In the genomic region with DNA sequence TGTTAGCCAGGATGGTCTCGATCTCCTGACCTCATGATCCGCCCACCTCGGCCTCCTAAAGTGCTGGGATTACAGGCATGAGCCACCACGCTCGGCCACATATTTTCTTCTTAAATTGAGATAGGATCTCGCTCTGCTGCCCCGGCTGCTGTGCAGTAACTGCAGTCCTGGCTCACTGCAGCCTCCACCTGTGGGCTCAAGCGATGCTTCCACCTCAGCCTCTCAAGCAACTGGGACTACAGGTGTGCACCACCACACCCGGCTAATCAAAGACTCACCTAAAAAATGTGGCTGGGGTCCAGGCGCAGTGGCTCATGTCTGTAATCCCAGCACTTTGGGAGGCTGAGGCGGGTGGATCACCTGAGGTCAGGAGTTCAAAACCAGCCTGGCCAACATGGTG, we compare ENCODE assay signal across 7 cellular contexts.
A peak's percentile ranks its signal among the peaks of the same experiment; 100 is the strongest.
DNase-seq lines count a peak whose midpoint lies in the region; ATAC-seq, FAIRE-seq and TF ChIP-seq lines count a peak whose summit lies in the region.
"Not testable (repeated sequence)": the region's sequence is repeated elsewhere in the genome, so short reads cannot be mapped to it uniquely, and the experiment has no call there.

No MANE protein-coding gene starts in this region.

- not testable (repeated sequence) for H3K27ac ChIP-seq in HEK293 (ENCODE audit: extremely low read depth, low read depth, low read length); K562 (ENCODE audit: extremely low read depth, low read depth, low read length); endodermal cell (ENCODE audit: low read depth, low read length); kidney (ENCODE audit: low read depth in 2 of 2, low read length in 2 of 2); spleen; upper lobe of right lung; aorta (ENCODE audit: low read depth in 1 of 2, low read length in 2 of 2)

- not testable (repeated sequence) for H3K36me3 Mint-ChIP-seq in endodermal cell (ENCODE audit: low read depth)

- H3K27me3 Mint-ChIP-seq in endodermal cell (ENCODE audit: insufficient read depth) = not testable (repeated sequence)

- TF ChIP-seq RAD21 in K562 (CRISPR knock-in tag; conservative IDR thresholded peaks at IDR 0.05 in 1 of 2, IDR thresholded peaks at IDR 0.05 in 1 of 2) = not testable (repeated sequence)

- 3% methylated on average over 9 of the region's 11 CpGs for WGBS in K562 (ENCODE audit: insufficient coverage, low coverage, missing lambda C conversion rate)
- 85 to 92% methylated on average over 10 to 11 of the region's 11 CpGs for WGBS in endodermal cell (ENCODE audit: insufficient coverage in 1 of 2, insufficient read length in 1 of 2), 2 experiments
- 90 to 95% (median 94%) methylated on average over 11 of the region's 11 CpGs for WGBS in spleen, 5 donors
- WGBS in aorta, 2 donors = 97% methylated on average over 11 of the region's 11 CpGs

- H3K9me1 ChIP-seq in K562 (ENCODE audit: control insufficient read depth, insufficient read depth, low read length) = not testable (repeated sequence)

- BruUV-seq in K562 (replicated peaks; lab: Mats Ljungman, UMichigan) = not testable (repeated sequence)

- TF ChIP-seq EP300 in K562 (IDR thresholded peaks at IDR 0.05; ENCODE audit: low read length) = not testable (repeated sequence)

- not testable (repeated sequence) for H3K9me3 ChIP-seq in HEK293 (ENCODE audit: control insufficient read depth, insufficient read depth, low read depth, low read length); K562 (replicated peaks; ENCODE audit: control insufficient read depth, insufficient read depth, low read depth, low read length); endodermal cell (ENCODE audit: control insufficient read depth, low read length); kidney (ENCODE audit: control insufficient read depth in 1 of 2, low read length in 2 of 2); spleen; upper lobe of right lung; aorta (ENCODE audit: control insufficient read depth, low read length)

- POLR2A ChIA-PET in HEK293 (lab: Yijun Ruan, JAX) = not testable (repeated sequence)
- POLR2A ChIA-PET in K562 (lab: Yijun Ruan, JAX) = interaction anchor here (0.8 kb wide), 1 partner anchor 12 kb away, joined by 3 read pairs; no protein-coding TSS in a partner anchor

- not testable (repeated sequence) for H3K4me1 ChIP-seq in HEK293 (ENCODE audit: control insufficient read depth, insufficient read depth, low read length); K562 (replicated peaks in 1 of 2; ENCODE audit: control insufficient read depth in 2 of 2, insufficient read depth in 2 of 2, low read length in 2 of 2); endodermal cell (ENCODE audit: control insufficient read depth, insufficient read depth, low read length); kidney (ENCODE audit: control insufficient read depth in 1 of 2, insufficient read depth in 1 of 2, low read depth in 1 of 2, low read length in 2 of 2); spleen; upper lobe of right lung; aorta (ENCODE audit: control insufficient read depth in 1 of 2, insufficient read depth in 2 of 2, low read length in 2 of 2)

- not testable (repeated sequence) for H3K4me3 Mint-ChIP-seq in endodermal cell

- not testable (repeated sequence) for TF ChIP-seq CTCF in HEK293 (tag by site-specific recombination; IDR thresholded peaks at IDR 0.05); K562 (IDR thresholded peaks at IDR 0.05 in 2 of 3, conservative IDR thresholded peaks at IDR 0.05 in 1 of 3; ENCODE audit: insufficient read depth in 2 of 3, low read depth in 1 of 3, low read length in 3 of 3); endodermal cell (conservative IDR thresholded peaks at IDR 0.05); kidney (IDR thresholded peaks at IDR 0.05; ENCODE audit: borderline replicate concordance, extremely low read depth, insufficient read depth); spleen (IDR thresholded peaks at IDR 0.05 in 8 of 11, conservative IDR thresholded peaks at IDR 0.05 in 3 of 11); upper lobe of right lung (IDR thresholded peaks at IDR 0.05)

- H3K4me1 Mint-ChIP-seq in endodermal cell = not testable (repeated sequence)

- FAIRE-seq in K562 (lab: Jason Lieb, UNC); kidney (lab: Jason Lieb, UNC): not testable (repeated sequence)

- not testable (repeated sequence) for H3K27ac Mint-ChIP-seq in endodermal cell

- not testable (repeated sequence) for H3K4me2 ChIP-seq in K562 (ENCODE audit: insufficient read depth, low read length)

- peaks cover 63 to 86% of the 10 kb centered on the region in 2 experiments; a peak in 4 of 5 replicates for H3K27me3 ChIP-seq in K562 (ENCODE audit: control insufficient read depth in 2 of 2, insufficient read depth in 2 of 2, low read length in 2 of 2)
- H3K27me3 ChIP-seq in endodermal cell (ENCODE audit: control insufficient read depth, insufficient read depth, low read length, poor library complexity, severe bottlenecking); upper lobe of right lung; aorta (ENCODE audit: control insufficient read depth in 1 of 2, insufficient read depth in 2 of 2, low read length in 1 of 2): not testable (repeated sequence)
- peaks cover 0 to 23% (median 0%) of the 10 kb centered on the region in 7 donors for H3K27me3 ChIP-seq in spleen (replicated peaks in 1 of 7)

- H3K36me3 ChIP-seq in HEK293 (ENCODE audit: control insufficient read depth in 2 of 2, insufficient read depth in 1 of 2, low read length in 2 of 2); K562 (ENCODE audit: control insufficient read depth, insufficient read depth, low read length); endodermal cell (ENCODE audit: control insufficient read depth, insufficient read depth, low read length); kidney (ENCODE audit: control insufficient read depth in 1 of 2, insufficient read depth in 2 of 2, low read length in 2 of 2); spleen; upper lobe of right lung; aorta (ENCODE audit: control insufficient read depth in 1 of 2, insufficient read depth in 2 of 2, low read length in 1 of 2): not testable (repeated sequence)

- TF ChIP-seq POLR2A in K562 (conservative IDR thresholded peaks at IDR 0.05); spleen (IDR thresholded peaks at IDR 0.05): not testable (repeated sequence)

- not testable (repeated sequence) for H3K9me3 Mint-ChIP-seq in endodermal cell

- not testable (repeated sequence) for ATAC-seq in K562; upper lobe of right lung; aorta (ENCODE audit: low FRiP score)

- not testable (repeated sequence) for H3K4me3 ChIP-seq in HEK293 (ENCODE audit: low read depth, low read length); K562; endodermal cell (ENCODE audit: low read length); kidney (ENCODE audit: low read length in 2 of 2); spleen; upper lobe of right lung; aorta (ENCODE audit: low read length in 2 of 2)

- not testable (repeated sequence) for H3K79me2 ChIP-seq in K562 (ENCODE audit: control insufficient read depth, insufficient read depth, low read length)

- in situ Hi-C loops in K562 (cut with MboI) = not testable (repeated sequence)

- H3K9ac ChIP-seq in K562 (ENCODE audit: insufficient read depth in 1 of 2, low read depth in 2 of 2, low read length in 2 of 2); endodermal cell (ENCODE audit: extremely low read depth, low read length, poor library complexity, severe bottlenecking); kidney (ENCODE audit: low read length in 2 of 2): not testable (repeated sequence)

- not testable (repeated sequence) for H4K20me1 ChIP-seq in K562 (replicated peaks; ENCODE audit: control insufficient read depth, insufficient read depth, low read length)

- DNase-seq in K562 (ENCODE audit: extremely low read depth in 1 of 4, low spot score in 3 of 4) = not testable (repeated sequence)
- peak; percentile 27 for DNase-seq in endodermal cell
- peak; percentile 54 for DNase-seq in kidney
- DNase-seq in spleen = peak; percentile 25
- peak; percentile 52 for DNase-seq in upper lobe of right lung
- DNase-seq in aorta = peak; percentile 15 to 40

- intact Hi-C loops in K562 (cut with micrococcal nuclease); kidney (cut with DNase I); spleen (cut with DNase I; ENCODE audit: low total_unique reads); aorta (cut with DNase I): not testable (repeated sequence)
- intact Hi-C loops in upper lobe of right lung (cut with DNase I) = loop anchor here (10.0 kb wide), 1 partner anchor 201 kb away; no protein-coding TSS in a partner anchor

- CTCF ChIA-PET in HEK293 (lab: Yijun Ruan, JAX) = not testable (repeated sequence)
- CTCF ChIA-PET in K562 (lab: Yijun Ruan, JAX; ENCODE audit: low intra/inter-chr PET ratio) = interaction anchor here (0.6 to 0.7 kb wide), 2 partner anchors 13 to 1088 kb away, joined by 3 to 5 read pairs; no protein-coding TSS in a partner anchor

- H2AFZ ChIP-seq in K562 (ENCODE audit: low read depth, low read length) = not testable (repeated sequence)

TF ChIP-seq in HEK293, 187 proteins besides CTCF, POLR2A, EP300 and RAD21:
- TF ChIP-seq SCRT2 (tag by site-specific recombination; IDR thresholded peaks at IDR 0.05) = peak; percentile 50; the same call in 1 of the 2 replicates

TF ChIP-seq in K562, 482 proteins besides CTCF, POLR2A, EP300 and RAD21:
- TF ChIP-seq ZNF121 (CRISPR knock-in tag; conservative IDR thresholded peaks at IDR 0.05) = peak; percentile 45
TF ChIP-seq in K562: peak in this region for 1; not testable (repeated sequence) for 481.
